8 cellular contexts compared by ENCODE assay signal in genomic region chr4:153151535-153152452, GRCh38. TPM values are rescaled to one million over a fixed set of nuclear protein-coding genes. Genes with fewer than 3 reads are reported as not detected.
DNase-seq lines count a peak whose midpoint lies in the region; ATAC-seq and TF ChIP-seq lines count a peak whose summit lies in the region.

No MANE protein-coding gene starts in this region.

- intact Hi-C loops in right lobe of liver (cut with DNase I): loop anchor here in 1 of 2 donors (10.0 kb wide), 1 partner anchor 173 kb away; no protein-coding TSS in a partner anchor

- no peak for TF ChIP-seq CTCF in right lobe of liver (IDR thresholded peaks at IDR 0.05)

- H3K27me3 ChIP-seq in right lobe of liver: no peaks in the 10 kb centered on the region

- peak in 3 of 4 donors; percentile 30 to 55 (median 32) for ATAC-seq in right lobe of liver
- ATAC-seq in stimulated activated memory B cell treated with anti-CD40 and anti-IgM and Interleukin-4, amounts not matched to agents 10 μg/mL and 1 μg/mL and 100 μg/mL, for 72 hours: peak; percentile 60
- no peak for ATAC-seq in HG03095 (IDR thresholded peaks at IDR 0.05; ENCODE audit: unreplicated experiment)
- no peak for ATAC-seq in HG03460 (IDR thresholded peaks at IDR 0.05; ENCODE audit: unreplicated experiment)

- H3K27ac ChIP-seq in caudate nucleus (ENCODE audit: low read depth, low read length) (peak overlapping the region; percentile 79), right lobe of liver (no peak overlapping the region)

- no peak for TF ChIP-seq POLR2A in right lobe of liver (IDR thresholded peaks at IDR 0.05)

- peak overlapping the region; percentile 54 for H3K4me3 Mint-ChIP-seq in stimulated activated memory B cell treated with anti-CD40 and anti-IgM and Interleukin-4, amounts not matched to agents 10 μg/mL and 1 μg/mL and 100 μg/mL, for 72 hours

- peaks cover 35% of the 10 kb centered on the region for H3K27me3 Mint-ChIP-seq in stimulated activated memory B cell treated with anti-CD40 and anti-IgM and Interleukin-4, amounts not matched to agents 10 μg/mL and 1 μg/mL and 100 μg/mL, for 72 hours

- H3K4me3 ChIP-seq in right lobe of liver: no peak overlapping the region

- H3K4me1 Mint-ChIP-seq in stimulated activated memory B cell treated with anti-CD40 and anti-IgM and Interleukin-4, amounts not matched to agents 10 μg/mL and 1 μg/mL and 100 μg/mL, for 72 hours: peaks cover 49% of the 10 kb centered on the region

- DNase-seq in G401 (ENCODE audit: low spot score) (peak; percentile 85), HuH-7.5 (ENCODE audit: low spot score) (peak; percentile 29), NOMO-1 treated with dmso at 0.1 percent for 144 hours (lab: John Stamatoyannopoulos, UW; ENCODE audit: unreplicated experiment) (peak; percentile 55), caudate nucleus (lab: John Stamatoyannopoulos, UW) (peak in 55 of 61 donors; percentile 9 to 91 (median 59)), right lobe of liver (peak in 2 of 3 donors; percentile 29 to 59)

- peak overlapping the region; percentile 53 for H3K27ac Mint-ChIP-seq in stimulated activated memory B cell treated with anti-CD40 and anti-IgM and Interleukin-4, amounts not matched to agents 10 μg/mL and 1 μg/mL and 100 μg/mL, for 72 hours

- peaks cover 0 to 19% (median 7%) of the 10 kb centered on the region in 4 donors for H3K4me1 ChIP-seq in right lobe of liver

- H3K36me3 ChIP-seq in right lobe of liver: no peaks in the 10 kb centered on the region

- no peaks in the 10 kb centered on the region for H3K36me3 Mint-ChIP-seq in stimulated activated memory B cell treated with anti-CD40 and anti-IgM and Interleukin-4, amounts not matched to agents 10 μg/mL and 1 μg/mL and 100 μg/mL, for 72 hours

- H3K9me3 ChIP-seq in right lobe of liver: no peaks in the 10 kb centered on the region

- 19% methylated on average over 31 of the region's 31 CpGs for WGBS in right lobe of liver (ENCODE audit: insufficient coverage, low coverage, low lambda C conversion rate, missing lambda C conversion rate)

- in situ Hi-C loops in G401 (cut with HindIII; ENCODE audit: low sequenced_read_pairs): no loop called here

- H3K9me3 Mint-ChIP-seq in stimulated activated memory B cell treated with anti-CD40 and anti-IgM and Interleukin-4, amounts not matched to agents 10 μg/mL and 1 μg/mL and 100 μg/mL, for 72 hours: no peaks in the 10 kb centered on the region

RNA-seq across cellular contexts. Expression of gene TRIM2, which starts 52.4 kb away (rescaled TPM):
- 0.44 and 0.62 TPM in 2 replicates for total RNA-seq in G401 (2014; rRNA removed; shearing (Covaris generic))
- 10 to 100 TPM in 3 of 6 experiments, 1 to 10 TPM in 3; 8.9 to 17.5 (median 10.0) TPM for total RNA-seq in right lobe of liver

Comparison
In these comparisons a context has a peak if more than half of its experiments do, and no peak if none do; other contexts are left out.
1. DNase-seq: peak in every context shown above with its lines; median percentile 85 in G401; 59 in caudate nucleus; 55 in NOMO-1 treated with dmso at 0.1 percent for 144 hours; 44 in right lobe of liver; 29 in HuH-7.5.
2. ATAC-seq: peak in right lobe of liver (3 of 4) and stimulated activated memory B cell treated with anti-CD40 and anti-IgM and Interleukin-4, amounts not matched to agents 10 μg/mL and 1 μg/mL and 100 μg/mL, for 72 hours (single experiment); none in HG03095 (single experiment) and HG03460 (single experiment).